In the genomic region with DNA sequence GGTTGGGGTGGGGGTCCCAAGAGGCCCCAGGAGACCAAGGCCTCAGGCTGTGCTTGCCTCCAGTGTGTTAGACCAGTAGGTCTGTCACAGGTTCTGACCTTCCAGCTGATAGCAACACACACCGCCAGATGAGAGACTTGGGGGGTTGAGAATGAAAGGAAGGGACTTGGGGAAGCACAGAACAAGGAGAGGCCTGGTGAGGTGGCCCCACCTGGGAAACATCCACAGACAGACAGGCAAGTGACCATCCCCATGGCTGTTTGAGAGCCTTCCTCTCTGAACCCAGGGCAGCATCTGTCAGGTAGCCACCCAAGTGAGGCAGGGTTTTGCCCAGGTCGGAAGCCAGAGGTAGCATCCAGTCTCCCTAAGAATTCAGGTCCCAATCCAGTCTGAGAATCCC, we compare ENCODE assay signal across 15 cellular contexts. TPM values are rescaled to one million over a fixed set of nuclear protein-coding genes. Genes with fewer than 3 reads are reported as not detected.
A peak's percentile ranks its signal among the peaks of the same experiment; 100 is the strongest.
DNase-seq lines count a peak whose midpoint lies in the region; ATAC-seq, FAIRE-seq and TF ChIP-seq lines count a peak whose summit lies in the region.
"Had no signal": no experiment of that assay in that cellular context is flagged by ENCODE, and none has a peak within 500 bp of the region (broad histone marks: within the 10 kb centered on the region; RNA-seq: fewer than 3 reads in every experiment).

No MANE protein-coding gene starts in this region.

- H3K9me3 ChIP-seq in IMR-90 (ENCODE audit: control insufficient read depth, insufficient read depth, low read length): no peaks in the 10 kb centered on the region
- no peaks in the 10 kb centered on the region for H3K9me3 ChIP-seq in H1 (ENCODE audit: insufficient read depth in 2 of 2, low read depth in 1 of 2, low read length in 1 of 2)
- H3K9me3 ChIP-seq in neural progenitor cell (ENCODE audit: low read depth): no peaks in the 10 kb centered on the region
- H3K9me3 ChIP-seq in sigmoid colon: no peaks in the 10 kb centered on the region
- no peaks in the 10 kb centered on the region for H3K9me3 ChIP-seq in thyroid gland

- H3K4me1 Mint-ChIP-seq in neural progenitor cell: peaks cover 52% of the 10 kb centered on the region

- H3K27me3 Mint-ChIP-seq in neural progenitor cell (ENCODE audit: insufficient read depth, low read depth): peaks cover 8% of the 10 kb centered on the region

- H3K23me2 ChIP-seq in H1 (ENCODE audit: low read depth, low read length): no peaks in the 10 kb centered on the region

- H4K8ac ChIP-seq in IMR-90 (ENCODE audit: low read depth in 2 of 2, low read length in 2 of 2) (no peak overlapping the region), H1 (ENCODE audit: extremely low read depth, insufficient read depth, low read length) (no peak overlapping the region)

- H4K20me1 ChIP-seq in IMR-90 (ENCODE audit: insufficient read depth, low read length): no peaks in the 10 kb centered on the region
- no peaks in the 10 kb centered on the region for H4K20me1 ChIP-seq in H1 (replicated peaks in 1 of 2; ENCODE audit: control insufficient read depth in 1 of 2, insufficient read depth in 2 of 2, low read length in 2 of 2)
- H4K20me1 ChIP-seq in neural progenitor cell (ENCODE audit: low read depth): no peaks in the 10 kb centered on the region

- intact Hi-C loops in IMR-90 (cut with micrococcal nuclease) (loop anchor here (1.0 to 5.0 kb wide), 3 partner anchors 26 to 405 kb away; a partner anchor contains a TSS), sigmoid colon (cut with DNase I) (loop anchor here (1.0 to 10.0 kb wide), 4 partner anchors 20 to 412 kb away; a partner anchor contains a TSS), thyroid gland (cut with DNase I) (no loop called here)

- H3K79me1 ChIP-seq in IMR-90 (ENCODE audit: low read depth in 1 of 2, low read length in 2 of 2): no peaks in the 10 kb centered on the region
- no peaks in the 10 kb centered on the region for H3K79me1 ChIP-seq in H1 (ENCODE audit: low read depth, low read length)

- dilution Hi-C loops in IMR-90 (cut with HindIII; ENCODE audit: low sequenced_read_pairs, unreplicated experiment): no loop called here

- no peak overlapping the region for H2BK15ac ChIP-seq in IMR-90 (ENCODE audit: low read depth, low read length)
- H2BK15ac ChIP-seq in H1 (ENCODE audit: low read length): no peak overlapping the region

- H3K23ac ChIP-seq in IMR-90 (ENCODE audit: low read depth, low read length): no peak overlapping the region
- H3K23ac ChIP-seq in H1 (ENCODE audit: insufficient read length): no peak overlapping the region

- H3K14ac ChIP-seq in IMR-90 (replicated peaks; ENCODE audit: low read depth, low read length) (no peak overlapping the region), H1 (ENCODE audit: insufficient read length) (no peak overlapping the region)

- H3K4ac ChIP-seq in IMR-90 (ENCODE audit: low read depth, low read length) (0 out of 2 replicates have a peak overlapping the region, but pooled peaks have one; percentile 12), H1 (replicated peaks; ENCODE audit: insufficient read length, low read depth, low read length) (no peak overlapping the region)

- no peak overlapping the region for H3K18ac ChIP-seq in IMR-90 (ENCODE audit: low read depth, low read length)
- H3K18ac ChIP-seq in H1 (ENCODE audit: extremely low read depth, low read length): no peak overlapping the region

- H2BK20ac ChIP-seq in IMR-90 (ENCODE audit: low read depth, low read length): no peak overlapping the region; the same call in 1 of the 2 replicates
- no peak overlapping the region for H2BK20ac ChIP-seq in H1 (ENCODE audit: low read length)

- in situ Hi-C loops in IMR-90 (cut with MboI; ENCODE audit: low sequenced_read_pairs): loop anchor here (10.0 kb wide), 1 partner anchor 402 kb away; a partner anchor contains a TSS

- no CpG with 5 or more reads among the region's 2 CpGs for WGBS in IMR-90 (ENCODE audit: extremely low coverage in 2 of 2, insufficient read length in 1 of 2), 2 experiments
- 79% methylated on average over 2 of the region's 2 CpGs; no CpG with 5 or more reads in 1 of the 2 experiments for WGBS in H1 (ENCODE audit: extremely low coverage in 1 of 2, insufficient coverage in 1 of 2, insufficient read length in 1 of 2, insufficient replicate concordance in 2 of 2, low coverage in 1 of 2, low lambda C conversion rate in 2 of 2, missing lambda C conversion rate in 1 of 2), 2 experiments
- WGBS in sigmoid colon, 2 donors: 90 to 96% methylated on average over 2 of the region's 2 CpGs
- 85 to 91% methylated on average over 2 of the region's 2 CpGs for WGBS in thyroid gland, 2 donors

- H3K4me3 ChIP-seq in IMR-90 (ENCODE audit: insufficient read depth, low read depth, low read length) (no peak overlapping the region), H1 (ENCODE audit: extremely low read depth in 1 of 4, insufficient read depth in 2 of 4, low read depth in 3 of 4, low read length in 4 of 4) (no peak overlapping the region), neural progenitor cell (no peak overlapping the region), sigmoid colon (no peak overlapping the region), thyroid gland (replicated peaks in 1 of 3) (no peak overlapping the region)
- H3K4me3 ChIP-seq: GM12878 had no signal

- ATAC-seq in IMR-90 (ENCODE audit: low read depth): no peak
- ATAC-seq in GM21528 (IDR thresholded peaks at IDR 0.05; ENCODE audit: low FRiP score, unreplicated experiment): no peak

- H3K27me3 ChIP-seq in IMR-90 (ENCODE audit: control insufficient read depth, insufficient read depth, low read length): no peaks in the 10 kb centered on the region
- no peaks in the 10 kb centered on the region; a peak in 1 of 7 replicates for H3K27me3 ChIP-seq in H1 (replicated peaks in 1 of 4; ENCODE audit: control insufficient read depth in 3 of 4, extremely low read depth in 1 of 4, insufficient read depth in 3 of 4, low read length in 3 of 4)
- no peaks in the 10 kb centered on the region for H3K27me3 ChIP-seq in neural progenitor cell
- H3K27me3 ChIP-seq in sigmoid colon: peaks cover 0 to 14% (median 5%) of the 10 kb centered on the region in 3 donors
- no peaks in the 10 kb centered on the region for H3K27me3 ChIP-seq in thyroid gland

- no peak overlapping the region for H2AFZ ChIP-seq in IMR-90 (replicated peaks; ENCODE audit: low read length, poor library complexity)
- H2AFZ ChIP-seq in H1 (ENCODE audit: low read length): no peak overlapping the region
- H2AFZ ChIP-seq in neural progenitor cell (replicated peaks): no peak overlapping the region

- H3K79me2 ChIP-seq in H1 (ENCODE audit: control insufficient read depth in 1 of 2, insufficient read depth in 2 of 2, low read length in 2 of 2) (no peaks in the 10 kb centered on the region), neural progenitor cell (ENCODE audit: low read depth) (no peaks in the 10 kb centered on the region)

- no peak overlapping the region for H3K56ac ChIP-seq in IMR-90 (ENCODE audit: extremely low read depth, insufficient read depth, low read length)
- H3K56ac ChIP-seq in H1 (replicated peaks; ENCODE audit: insufficient read length, low read depth, low read length): no peak overlapping the region

- POLR2A ChIA-PET in IMR-90 (lab: Charles Lee; ENCODE audit: unreplicated experiment) (interaction anchor here (3.2 kb wide), 1 partner anchor 216 kb away, joined by 10 read pairs; a partner anchor contains a TSS), H1 (lab: Charles Lee; ENCODE audit: partially characterized antibody) (interaction anchor here (0.8 to 1.4 kb wide), 2 partner anchors 20 to 216 kb away, joined by 3 to 4 read pairs; a partner anchor contains a TSS)

- no peak overlapping the region for H2BK120ac ChIP-seq in IMR-90 (ENCODE audit: low read depth, low read length)
- no peak overlapping the region for H2BK120ac ChIP-seq in H1 (replicated peaks; ENCODE audit: low read depth, low read length)

- no peak for TF ChIP-seq EP300 in H1 (IDR thresholded peaks at IDR 0.05; ENCODE audit: borderline replicate concordance in 1 of 2, low read depth in 2 of 2, low read length in 2 of 2)
- TF ChIP-seq EP300 in sigmoid colon (IDR thresholded peaks at IDR 0.05): no peak

- H3K9ac ChIP-seq in IMR-90 (ENCODE audit: low read depth, low read length): no peak overlapping the region
- H3K9ac ChIP-seq in H1 (replicated peaks in 1 of 4; ENCODE audit: extremely low read depth in 1 of 4, low read depth in 3 of 4, low read length in 3 of 4): no peak overlapping the region
- no peak overlapping the region for H3K9ac ChIP-seq in neural progenitor cell

- no peak for FAIRE-seq in H1 (lab: Jason Lieb, UNC)
- FAIRE-seq: GM12878, GM18507 had no signal

- H3K4me3 Mint-ChIP-seq in neural progenitor cell: no peak overlapping the region
- H3K4me3 Mint-ChIP-seq: CD4-positive, alpha-beta T cell had no signal

- H3K9me3 Mint-ChIP-seq in neural progenitor cell: no peaks in the 10 kb centered on the region
- H3K9me3 Mint-ChIP-seq: CD4-positive, alpha-beta T cell had no signal

- H3K36me3 ChIP-seq in IMR-90 (ENCODE audit: control insufficient read depth, insufficient read depth, low read length) (no peaks in the 10 kb centered on the region), H1 (ENCODE audit: control insufficient read depth in 2 of 4, insufficient read depth in 4 of 4, low read length in 3 of 4) (no peaks in the 10 kb centered on the region), neural progenitor cell (no peaks in the 10 kb centered on the region), sigmoid colon (no peaks in the 10 kb centered on the region), thyroid gland (no peaks in the 10 kb centered on the region)

- no TSS peak for BruUV-seq in IMR-90 (replicated peaks; lab: Mats Ljungman, UMichigan)

- peak overlapping the region; percentile 6; the same call in 1 of the 2 replicates for H2BK12ac ChIP-seq in H1 (ENCODE audit: low read depth, low read length)

- peaks cover 10% of the 10 kb centered on the region for H3K4me1 ChIP-seq in IMR-90 (ENCODE audit: control insufficient read depth, insufficient read depth, low read length)
- peaks cover 0 to 7% (median 3%) of the 10 kb centered on the region in 4 experiments; a peak in 3 of 7 replicates for H3K4me1 ChIP-seq in H1 (replicated peaks in 1 of 4; ENCODE audit: control insufficient read depth in 3 of 4, insufficient read depth in 4 of 4, low read length in 3 of 4)
- H3K4me1 ChIP-seq in neural progenitor cell: peaks cover 15% of the 10 kb centered on the region
- peaks cover 0 to 5% (median 0%) of the 10 kb centered on the region in 4 donors for H3K4me1 ChIP-seq in sigmoid colon
- peaks cover 0 to 6% of the 10 kb centered on the region in 2 donors for H3K4me1 ChIP-seq in thyroid gland

- TF ChIP-seq POLR2A in IMR-90 (IDR thresholded peaks at IDR 0.05; ENCODE audit: low read depth, low read length): no peak
- no peak for TF ChIP-seq POLR2A in H1 (IDR thresholded peaks at IDR 0.05; ENCODE audit: control extremely low read depth in 1 of 2, low read depth in 2 of 2, low read length in 2 of 2)
- no peak for TF ChIP-seq POLR2A in sigmoid colon (IDR thresholded peaks at IDR 0.05)
- TF ChIP-seq POLR2A in thyroid gland (IDR thresholded peaks at IDR 0.05): no peak

- TF ChIP-seq CTCF in IMR-90 (conservative IDR thresholded peaks at IDR 0.05; ENCODE audit: low read depth, low read length) (no peak), H1 (IDR thresholded peaks at IDR 0.05; ENCODE audit: control extremely low read depth in 1 of 3, insufficient read depth in 1 of 3, low read depth in 1 of 3, low read length in 3 of 3) (no peak), neural progenitor cell (IDR thresholded peaks at IDR 0.05) (no peak), sigmoid colon (IDR thresholded peaks at IDR 0.05) (no peak), thyroid gland (IDR thresholded peaks at IDR 0.05) (no peak)

- H3K36me3 Mint-ChIP-seq in neural progenitor cell: no peaks in the 10 kb centered on the region

- H2AK5ac ChIP-seq in IMR-90 (ENCODE audit: low read depth, low read length) (no peak overlapping the region), H1 (ENCODE audit: low read depth, low read length) (no peak overlapping the region)

- peak overlapping the region; percentile 76 for H2AK9ac ChIP-seq in IMR-90 (replicated peaks; ENCODE audit: low read depth, low read length, poor library complexity)

- H4K91ac ChIP-seq in IMR-90 (ENCODE audit: insufficient read depth, low read depth, low read length) (no peak overlapping the region; the same call in 1 of the 2 replicates), H1 (replicated peaks; ENCODE audit: insufficient read length, low read length) (no peak overlapping the region)

- no peak for DNase-seq in IMR-90
- no peak for DNase-seq in H1 (ENCODE audit: low read depth in 1 of 2, low spot score in 2 of 2)
- no peak for DNase-seq in neural progenitor cell (ENCODE audit: low spot score)
- DNase-seq in sigmoid colon: peak; percentile 60
- DNase-seq in thyroid gland: no peak
- no peak for DNase-seq in HCEC 1CT
- no peak for DNase-seq in pons (ENCODE audit: low spot score)
- DNase-seq: ACHN; Calu3; CD4-positive, alpha-beta T cell; DMS 273 treated with DMSO at 0.1 percent for 48 hours; DMS79 had no signal

- H2BK5ac ChIP-seq in IMR-90 (ENCODE audit: low read depth, low read length, poor library complexity, severe bottlenecking) (no peak overlapping the region), H1 (ENCODE audit: low read depth, low read length) (no peak overlapping the region)

- H4K5ac ChIP-seq in IMR-90 (ENCODE audit: low read depth, low read length) (no peak overlapping the region), H1 (ENCODE audit: insufficient read length, low read depth, low read length) (no peak overlapping the region)

- H3K27ac ChIP-seq in IMR-90 (ENCODE audit: insufficient read depth, low read length): no peak overlapping the region
- no peak overlapping the region for H3K27ac ChIP-seq in H1 (ENCODE audit: low read depth, low read length)
- H3K27ac ChIP-seq in neural progenitor cell: no peak overlapping the region
- no peak overlapping the region for H3K27ac ChIP-seq in sigmoid colon
- H3K27ac ChIP-seq in thyroid gland: no peak overlapping the region

- peaks cover 9% of the 10 kb centered on the region for H3F3A ChIP-seq in neural progenitor cell (ENCODE audit: low read depth)

- CTCF ChIA-PET in IMR-90 (lab: Yijun Ruan, JAX): interaction anchor here (0.7 to 1.4 kb wide), 2 partner anchors 213 to 220 kb away, joined by 3 to 4 read pairs; no protein-coding TSS in a partner anchor
- CTCF ChIA-PET in H1 (lab: Charles Lee; ENCODE audit: partially characterized antibody): interaction anchor here (0.7 to 7.3 kb wide), 40 partner anchors 10 to 418 kb away, joined by 3 to 56 read pairs (median 10); no protein-coding TSS in a partner anchor

- no peak for TF ChIP-seq RAD21 in IMR-90 (IDR thresholded peaks at IDR 0.05; ENCODE audit: low read length)
- no peak for TF ChIP-seq RAD21 in H1 (IDR thresholded peaks at IDR 0.05 in 1 of 2, conservative IDR thresholded peaks at IDR 0.05 in 1 of 2; ENCODE audit: low read depth in 2 of 2, low read length in 2 of 2)

- peak overlapping the region; percentile 58 for H3K27ac Mint-ChIP-seq in neural progenitor cell
- H3K27ac Mint-ChIP-seq: CD4-positive, alpha-beta T cell had no signal

- H3K9me1 ChIP-seq in IMR-90 (ENCODE audit: insufficient read depth, low read length): 0 out of 2 replicates have a peak, but pooled peaks cover 5% of the 10 kb centered on the region

- H3K4me2 ChIP-seq in IMR-90 (ENCODE audit: low read depth, low read length) (no peak overlapping the region), H1 (ENCODE audit: insufficient read depth in 1 of 2, low read depth in 2 of 2, low read length in 2 of 2) (no peak overlapping the region), neural progenitor cell (no peak overlapping the region)

RNA-seq across cellular contexts. Expression of a gene that starts 35.0 kb away (rescaled TPM):
- total RNA-seq in IMR-90 (2012; rRNA removed) (52.5 and 56.1 TPM in 2 replicates), neural progenitor cell (ENCODE audit: low replicate concordance) (49.1 and 93.1 TPM in 2 replicates), sigmoid colon (10 to 100 TPM; 34.6 to 64.5 (median 38.4) TPM), thyroid gland (100 to 1,000 TPM in 2 of 4 donors, 10 to 100 TPM in 2; 85.6 to 171 (median 103) TPM)
- polyA plus RNA-seq in IMR-90 (2012; rRNA removed) (13.1 and 14.0 TPM in 2 replicates), H1 (2011; rRNA removed) (11.6 and 13.0 TPM in 2 replicates), sigmoid colon (10 to 100 TPM; 12.0 to 20.4 (median 15.1) TPM)
- 1.9 and 3.2 TPM in 2 replicates for polyA plus RNA-seq in IMR-90 (2012; cell fraction: cytosol; rRNA removed)
- polyA plus RNA-seq in IMR-90 (2012; cell fraction: nucleus; rRNA removed; ENCODE audit: low replicate concordance): 11.9 and 55.8 TPM in 2 replicates
- 38.0 and 41.0 TPM in 2 replicates for total RNA-seq in H1 (2021; fragmentation: NEBNext Ultra II Directional; extraction: Animal tissue kit (Norgen Biotek cat#: 25700))
- 17.5 TPM for polyA plus RNA-seq in H1 (2011; cell fraction: cytosol; rRNA removed)
- 13.0 TPM for polyA plus RNA-seq in H1 (2011; cell fraction: nucleus; rRNA removed)
- 13.6 to 18.2 TPM (median 16.1 TPM) in 4 replicates for polyA plus RNA-seq in H1 (2012, experiment 1 of 2)
- 1.2 TPM for polyA plus RNA-seq in H1 (2012, experiment 2 of 2)
- 11.4 TPM for polyA plus RNA-seq in H1 (2013, experiment 1 of 2)
- polyA plus RNA-seq in H1 (2013, experiment 2 of 2): 11.6 TPM
- polyA minus RNA-seq in H1 (2011; rRNA and poly(A)+ RNA removed): 52.1 and 77.3 TPM in 2 replicates
- polyA minus RNA-seq in H1 (2011; cell fraction: cytosol; rRNA and poly(A)+ RNA removed): 21.4 TPM
- polyA minus RNA-seq in H1 (2011; cell fraction: nucleus; rRNA and poly(A)+ RNA removed): 144 TPM
